In the genomic region with DNA sequence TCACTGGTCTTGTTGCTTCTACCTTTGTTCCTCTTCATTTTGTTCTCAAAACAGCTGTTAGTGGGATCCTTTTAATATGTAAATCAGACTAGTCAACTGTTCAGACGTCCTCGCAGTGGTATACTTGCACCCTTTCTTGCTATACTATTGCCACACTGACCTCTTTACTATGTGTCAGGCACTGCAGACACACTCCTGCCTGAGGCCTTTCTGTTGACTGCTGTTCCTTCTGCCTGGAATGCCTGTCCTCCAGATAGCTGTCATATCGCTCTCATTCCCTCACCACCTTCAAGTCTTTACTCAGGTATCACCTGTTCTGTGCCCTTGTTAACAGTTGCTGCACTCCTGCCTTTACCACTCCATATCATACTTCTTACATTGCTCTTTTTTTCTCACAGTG, we compare ENCODE assay signal across 1 cellular context.
TF ChIP-seq lines count a peak whose summit lies in the region.

No MANE protein-coding gene starts in this region.

TF ChIP-seq in WTC11, 78 proteins besides CTCF, POLR2A, EP300 and RAD21 (continued from another document):
- TF ChIP-seq, protein P1, sequence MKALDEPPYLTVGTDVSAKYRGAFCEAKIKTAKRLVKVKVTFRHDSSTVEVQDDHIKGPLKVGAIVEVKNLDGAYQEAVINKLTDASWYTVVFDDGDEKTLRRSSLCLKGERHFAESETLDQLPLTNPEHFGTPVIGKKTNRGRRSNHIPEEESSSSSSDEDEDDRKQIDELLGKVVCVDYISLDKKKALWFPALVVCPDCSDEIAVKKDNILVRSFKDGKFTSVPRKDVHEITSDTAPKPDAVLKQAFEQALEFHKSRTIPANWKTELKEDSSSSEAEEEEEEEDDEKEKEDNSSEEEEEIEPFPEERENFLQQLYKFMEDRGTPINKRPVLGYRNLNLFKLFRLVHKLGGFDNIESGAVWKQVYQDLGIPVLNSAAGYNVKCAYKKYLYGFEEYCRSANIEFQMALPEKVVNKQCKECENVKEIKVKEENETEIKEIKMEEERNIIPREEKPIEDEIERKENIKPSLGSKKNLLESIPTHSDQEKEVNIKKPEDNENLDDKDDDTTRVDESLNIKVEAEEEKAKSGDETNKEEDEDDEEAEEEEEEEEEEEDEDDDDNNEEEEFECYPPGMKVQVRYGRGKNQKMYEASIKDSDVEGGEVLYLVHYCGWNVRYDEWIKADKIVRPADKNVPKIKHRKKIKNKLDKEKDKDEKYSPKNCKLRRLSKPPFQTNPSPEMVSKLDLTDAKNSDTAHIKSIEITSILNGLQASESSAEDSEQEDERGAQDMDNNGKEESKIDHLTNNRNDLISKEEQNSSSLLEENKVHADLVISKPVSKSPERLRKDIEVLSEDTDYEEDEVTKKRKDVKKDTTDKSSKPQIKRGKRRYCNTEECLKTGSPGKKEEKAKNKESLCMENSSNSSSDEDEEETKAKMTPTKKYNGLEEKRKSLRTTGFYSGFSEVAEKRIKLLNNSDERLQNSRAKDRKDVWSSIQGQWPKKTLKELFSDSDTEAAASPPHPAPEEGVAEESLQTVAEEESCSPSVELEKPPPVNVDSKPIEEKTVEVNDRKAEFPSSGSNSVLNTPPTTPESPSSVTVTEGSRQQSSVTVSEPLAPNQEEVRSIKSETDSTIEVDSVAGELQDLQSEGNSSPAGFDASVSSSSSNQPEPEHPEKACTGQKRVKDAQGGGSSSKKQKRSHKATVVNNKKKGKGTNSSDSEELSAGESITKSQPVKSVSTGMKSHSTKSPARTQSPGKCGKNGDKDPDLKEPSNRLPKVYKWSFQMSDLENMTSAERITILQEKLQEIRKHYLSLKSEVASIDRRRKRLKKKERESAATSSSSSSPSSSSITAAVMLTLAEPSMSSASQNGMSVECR (CRISPR knock-in tag; IDR thresholded peaks at IDR 0.05; ENCODE audit: borderline replicate concordance) = no peak
- TF ChIP-seq ZNF396 (CRISPR knock-in tag; IDR thresholded peaks at IDR 0.05; ENCODE audit: borderline replicate concordance) (no peak), CREB1 (CRISPR knock-in tag; IDR thresholded peaks at IDR 0.05) (no peak), NFATC4 (CRISPR knock-in tag; IDR thresholded peaks at IDR 0.05) (no peak), IRF2 (CRISPR knock-in tag; IDR thresholded peaks at IDR 0.05; ENCODE audit: borderline replicate concordance, low read depth) (no peak), FOXP1 (CRISPR knock-in tag; IDR thresholded peaks at IDR 0.05; ENCODE audit: borderline replicate concordance) (no peak), ZNF671 (CRISPR knock-in tag; IDR thresholded peaks at IDR 0.05) (no peak)
- TF ChIP-seq, protein P2, sequence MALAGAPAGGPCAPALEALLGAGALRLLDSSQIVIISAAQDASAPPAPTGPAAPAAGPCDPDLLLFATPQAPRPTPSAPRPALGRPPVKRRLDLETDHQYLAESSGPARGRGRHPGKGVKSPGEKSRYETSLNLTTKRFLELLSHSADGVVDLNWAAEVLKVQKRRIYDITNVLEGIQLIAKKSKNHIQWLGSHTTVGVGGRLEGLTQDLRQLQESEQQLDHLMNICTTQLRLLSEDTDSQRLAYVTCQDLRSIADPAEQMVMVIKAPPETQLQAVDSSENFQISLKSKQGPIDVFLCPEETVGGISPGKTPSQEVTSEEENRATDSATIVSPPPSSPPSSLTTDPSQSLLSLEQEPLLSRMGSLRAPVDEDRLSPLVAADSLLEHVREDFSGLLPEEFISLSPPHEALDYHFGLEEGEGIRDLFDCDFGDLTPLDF (CRISPR knock-in tag; IDR thresholded peaks at IDR 0.05) = no peak
